ENCODE assay signal across 8 cellular contexts in the genomic region with DNA sequence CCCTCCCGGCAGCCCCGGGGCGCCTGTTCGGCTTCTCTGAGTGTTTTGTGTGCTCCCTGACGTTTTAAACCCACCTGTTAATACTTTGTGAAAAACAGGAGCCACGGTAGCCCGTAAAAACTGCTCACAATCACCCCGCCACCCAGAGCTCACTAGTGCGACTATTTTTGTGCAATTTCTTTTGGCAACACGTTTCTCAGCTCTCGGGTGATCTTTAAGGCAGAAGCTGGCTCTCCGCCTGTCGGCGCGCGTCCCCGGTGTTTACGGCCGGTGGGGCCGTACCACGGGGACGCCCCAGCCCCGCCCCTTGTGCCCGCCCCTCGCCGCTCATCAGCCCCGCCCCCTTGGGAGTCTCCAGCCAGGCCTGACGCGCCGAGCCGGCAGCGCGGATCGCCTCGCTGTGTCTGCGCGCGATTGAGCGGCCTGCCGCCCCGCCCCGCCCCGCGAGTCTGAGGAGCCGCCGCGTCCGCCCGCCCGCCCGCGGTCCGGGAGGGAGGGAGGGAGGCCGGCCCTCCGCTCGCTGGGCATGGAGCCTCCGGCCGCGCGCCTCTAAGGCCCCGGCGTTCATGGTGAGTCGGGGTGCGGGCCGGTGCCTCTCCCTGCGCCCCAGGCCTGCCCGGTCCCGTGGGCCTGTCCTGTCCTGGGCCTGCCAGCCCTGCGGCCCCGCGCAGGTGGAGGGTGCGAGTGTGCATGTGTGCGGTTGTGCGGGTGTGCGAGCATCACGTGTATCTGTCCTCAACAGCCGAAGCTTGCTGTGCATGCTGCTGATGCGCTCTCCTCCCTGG. TPM values are rescaled to one million over a fixed set of nuclear protein-coding genes. Genes with fewer than 3 reads are reported as not detected.
DNase-seq lines count a peak whose midpoint lies in the region; ATAC-seq and TF ChIP-seq lines count a peak whose summit lies in the region.

No MANE protein-coding gene starts in this region.

- peaks cover 77% of the 10 kb centered on the region for H3K4me1 Mint-ChIP-seq in activated T-cell treated with anti-CD3 and anti-CD28 coated beads, Interleukin-2, amount 50 U/mL, for 4 hours (ENCODE audit: low read depth)

- POLR2A ChIA-PET in PC-9 (lab: Charles Lee; ENCODE audit: unreplicated experiment), result interaction anchor here (0.7 to 1.0 kb wide), 2 partner anchors 43 to 524 kb away, joined by 3 to 4 read pairs; no protein-coding TSS in a partner anchor

- peaks cover 16% of the 10 kb centered on the region for H3F3A ChIP-seq in PC-9 (ENCODE audit: insufficient read depth, low read depth)

- TF ChIP-seq CTCF in PC-9 (conservative IDR thresholded peaks at IDR 0.05), result no peak

- ATAC-seq in GM21576 (IDR thresholded peaks at IDR 0.05; ENCODE audit: unreplicated experiment) (peak; percentile 68), esophagus mucosa (peak; percentile 93)
- ATAC-seq in activated T-cell treated with anti-CD3 and anti-CD28 coated beads, Interleukin-2, amount 50 U/mL, for 4 hours, result peak; percentile 92 to 93

- H3K27me3 ChIP-seq in PC-9 (ENCODE audit: insufficient read depth, low read depth), result no peaks in the 10 kb centered on the region

- H2AFZ ChIP-seq in PC-9, result peak overlapping the region; percentile 86

- H3K79me2 ChIP-seq in PC-9 (ENCODE audit: low read depth), result peaks cover 68% of the 10 kb centered on the region

- H3K9me3 ChIP-seq in PC-9 (ENCODE audit: insufficient read depth, low read depth), result no peaks in the 10 kb centered on the region

- H3K4me3 ChIP-seq in PC-9, result peak overlapping the region; percentile 92

- no peak for TF ChIP-seq RAD21 in Ishikawa (IDR thresholded peaks at IDR 0.05; ENCODE audit: low read depth)

- CTCF ChIA-PET in PC-9 (lab: Charles Lee), result interaction anchor here (0.6 kb wide), 2 partner anchors 114 to 746 kb away, joined by 3 to 8 read pairs; no protein-coding TSS in a partner anchor

- no peaks in the 10 kb centered on the region; the same call in 1 of the 2 replicates for H4K20me1 ChIP-seq in PC-9 (ENCODE audit: insufficient read depth)

- H3K36me3 ChIP-seq in PC-9 (ENCODE audit: low read depth), result no peaks in the 10 kb centered on the region

- H3K4me2 ChIP-seq in PC-9, result peak overlapping the region; percentile 97

- no peaks in the 10 kb centered on the region for H3K9me2 ChIP-seq in PC-9 (ENCODE audit: insufficient read depth)

- TF ChIP-seq EP300 in Ishikawa (IDR thresholded peaks at IDR 0.05; ENCODE audit: borderline replicate concordance), result no peak

- H3K4me3 Mint-ChIP-seq in activated T-cell treated with anti-CD3 and anti-CD28 coated beads, Interleukin-2, amount 50 U/mL, for 4 hours, result peak overlapping the region; percentile 99

- no peaks in the 10 kb centered on the region for H3K27me3 Mint-ChIP-seq in activated T-cell treated with anti-CD3 and anti-CD28 coated beads, Interleukin-2, amount 50 U/mL, for 4 hours (ENCODE audit: low read depth)

- intact Hi-C loops in PC-9 (cut with micrococcal nuclease; ENCODE audit: unreplicated experiment), result loop anchor here (1.0 to 5.0 kb wide), 4 partner anchors 45 to 81 kb away; a partner anchor contains a TSS

- peaks cover 24% of the 10 kb centered on the region for H3K4me1 ChIP-seq in PC-9 (replicated peaks; ENCODE audit: insufficient read depth)

- H3K27ac ChIP-seq in PC-9, result peak overlapping the region; percentile 86

- no peaks in the 10 kb centered on the region for H3K9me3 Mint-ChIP-seq in activated T-cell treated with anti-CD3 and anti-CD28 coated beads, Interleukin-2, amount 50 U/mL, for 4 hours

- DNase-seq in DMS53 treated with DMSO at 0.1 percent for 48 hours (lab: John Stamatoyannopoulos, UW; ENCODE audit: unreplicated experiment) (peak; percentile 88), PC-9 (peak; percentile 79 to 96), myocyte (ENCODE audit: low read depth) (peak; percentile 94)
- peak; percentile 91 for DNase-seq in activated T-cell treated with anti-CD3 and anti-CD28 coated beads, Interleukin-2, amount 50 U/mL, for 4 hours
- DNase-seq in stimulated activated CD8-positive, alpha-beta memory T cell treated with anti-CD3 and anti-CD28 coated beads, Interleukin-7, amount 100 ng/mL, for 24 hours (ENCODE audit: low read depth), result peak; percentile 85

- no TSS peak for BruUV-seq in PC-9 (replicated peaks; lab: Mats Ljungman, UMichigan)

- peaks cover 3% of the 10 kb centered on the region for H3K36me3 Mint-ChIP-seq in activated T-cell treated with anti-CD3 and anti-CD28 coated beads, Interleukin-2, amount 50 U/mL, for 4 hours (ENCODE audit: insufficient read depth)

TF ChIP-seq in Ishikawa, 13 proteins besides CTCF, POLR2A, EP300 and RAD21:
- TF ChIP-seq EGR1 (IDR thresholded peaks at IDR 0.05), result no peak
- TF ChIP-seq TEAD4 (IDR thresholded peaks at IDR 0.05), result peak; percentile 16; the same call in 1 of the 2 replicates
- TF ChIP-seq TAF1 (IDR thresholded peaks at IDR 0.05; ENCODE audit: low read depth), result 0 out of 2 replicates have a peak, but pooled peaks have one; percentile 33
- TF ChIP-seq, protein P1, sequence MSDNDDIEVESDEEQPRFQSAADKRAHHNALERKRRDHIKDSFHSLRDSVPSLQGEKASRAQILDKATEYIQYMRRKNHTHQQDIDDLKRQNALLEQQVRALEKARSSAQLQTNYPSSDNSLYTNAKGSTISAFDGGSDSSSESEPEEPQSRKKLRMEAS (IDR thresholded peaks at IDR 0.05), result peak; percentile 95
- TF ChIP-seq ZBTB7A (IDR thresholded peaks at IDR 0.05; ENCODE audit: low read depth), result no peak
- TF ChIP-seq, protein P2, sequence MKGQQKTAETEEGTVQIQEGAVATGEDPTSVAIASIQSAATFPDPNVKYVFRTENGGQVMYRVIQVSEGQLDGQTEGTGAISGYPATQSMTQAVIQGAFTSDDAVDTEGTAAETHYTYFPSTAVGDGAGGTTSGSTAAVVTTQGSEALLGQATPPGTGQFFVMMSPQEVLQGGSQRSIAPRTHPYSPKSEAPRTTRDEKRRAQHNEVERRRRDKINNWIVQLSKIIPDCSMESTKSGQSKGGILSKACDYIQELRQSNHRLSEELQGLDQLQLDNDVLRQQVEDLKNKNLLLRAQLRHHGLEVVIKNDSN (IDR thresholded peaks at IDR 0.05), result peak; percentile 65
- peak; percentile 85 for TF ChIP-seq YY1 (IDR thresholded peaks at IDR 0.05; ENCODE audit: low read depth)
- TF ChIP-seq NFIC (IDR thresholded peaks at IDR 0.05), result no peak
- TF ChIP-seq, protein P3, sequence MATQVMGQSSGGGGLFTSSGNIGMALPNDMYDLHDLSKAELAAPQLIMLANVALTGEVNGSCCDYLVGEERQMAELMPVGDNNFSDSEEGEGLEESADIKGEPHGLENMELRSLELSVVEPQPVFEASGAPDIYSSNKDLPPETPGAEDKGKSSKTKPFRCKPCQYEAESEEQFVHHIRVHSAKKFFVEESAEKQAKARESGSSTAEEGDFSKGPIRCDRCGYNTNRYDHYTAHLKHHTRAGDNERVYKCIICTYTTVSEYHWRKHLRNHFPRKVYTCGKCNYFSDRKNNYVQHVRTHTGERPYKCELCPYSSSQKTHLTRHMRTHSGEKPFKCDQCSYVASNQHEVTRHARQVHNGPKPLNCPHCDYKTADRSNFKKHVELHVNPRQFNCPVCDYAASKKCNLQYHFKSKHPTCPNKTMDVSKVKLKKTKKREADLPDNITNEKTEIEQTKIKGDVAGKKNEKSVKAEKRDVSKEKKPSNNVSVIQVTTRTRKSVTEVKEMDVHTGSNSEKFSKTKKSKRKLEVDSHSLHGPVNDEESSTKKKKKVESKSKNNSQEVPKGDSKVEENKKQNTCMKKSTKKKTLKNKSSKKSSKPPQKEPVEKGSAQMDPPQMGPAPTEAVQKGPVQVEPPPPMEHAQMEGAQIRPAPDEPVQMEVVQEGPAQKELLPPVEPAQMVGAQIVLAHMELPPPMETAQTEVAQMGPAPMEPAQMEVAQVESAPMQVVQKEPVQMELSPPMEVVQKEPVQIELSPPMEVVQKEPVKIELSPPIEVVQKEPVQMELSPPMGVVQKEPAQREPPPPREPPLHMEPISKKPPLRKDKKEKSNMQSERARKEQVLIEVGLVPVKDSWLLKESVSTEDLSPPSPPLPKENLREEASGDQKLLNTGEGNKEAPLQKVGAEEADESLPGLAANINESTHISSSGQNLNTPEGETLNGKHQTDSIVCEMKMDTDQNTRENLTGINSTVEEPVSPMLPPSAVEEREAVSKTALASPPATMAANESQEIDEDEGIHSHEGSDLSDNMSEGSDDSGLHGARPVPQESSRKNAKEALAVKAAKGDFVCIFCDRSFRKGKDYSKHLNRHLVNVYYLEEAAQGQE (IDR thresholded peaks at IDR 0.05; ENCODE audit: low read depth), result no peak
- TF ChIP-seq FOXM1 (IDR thresholded peaks at IDR 0.05; ENCODE audit: borderline replicate concordance, low read depth), result no peak
- TF ChIP-seq TCF12 (IDR thresholded peaks at IDR 0.05; ENCODE audit: low read depth), result no peak
TF ChIP-seq in Ishikawa: peak in this region for 5.

RNA-seq across cellular contexts. Expression of a gene that starts 56.2 kb away (rescaled TPM):
- 9.5 and 9.6 TPM in 2 replicates for total RNA-seq in PC-9 (2021)
- 10 to 100 TPM; 16.9 to 21.3 (median 17.0) TPM for total RNA-seq in activated T-cell treated with anti-CD3 and anti-CD28 coated beads, Interleukin-2, amount 50 U/mL, for 4 hours
- total RNA-seq in esophagus mucosa, result 12.5 TPM
- 20.6 and 21.7 TPM in 2 replicates for total RNA-seq in myocyte
- 15.7 TPM for polyA plus RNA-seq in myocyte (2012)

Comparison
In these comparisons a context has a peak if more than half of its experiments do, and no peak if none do; other contexts are left out.
1. Peak in every context shown above with its lines: DNase-seq, ATAC-seq, H3K4me3 ChIP-seq and H3K27ac ChIP-seq.